Comparison of ENCODE assay signal across 26 cellular contexts in the genomic region with DNA sequence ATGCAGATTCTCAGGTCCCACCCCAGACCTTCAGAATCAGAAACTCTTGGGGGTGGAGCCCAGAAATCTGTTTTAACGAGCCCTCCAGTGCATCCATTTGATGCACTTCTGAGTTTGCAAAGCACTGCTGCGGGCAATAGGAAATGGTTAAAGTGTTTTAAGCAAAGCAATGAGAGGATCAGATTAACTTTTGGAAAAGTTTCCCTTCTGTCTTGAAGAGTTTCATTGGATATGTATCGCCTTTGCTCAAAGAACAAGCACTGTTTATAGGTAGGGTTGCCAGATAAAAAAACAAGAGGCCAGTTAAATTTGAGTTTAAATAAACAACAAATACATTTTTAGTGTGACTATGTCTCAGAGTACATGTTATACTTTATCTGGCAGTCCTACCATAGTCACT.
DNase-seq lines count a peak whose midpoint lies in the region; ATAC-seq, FAIRE-seq and TF ChIP-seq lines count a peak whose summit lies in the region.
"Had no signal": no experiment of that assay in that cellular context is flagged by ENCODE, and none has a peak within 500 bp of the region (broad histone marks: within the 10 kb centered on the region; RNA-seq: fewer than 3 reads in every experiment).

No MANE protein-coding gene starts in this region.

- no peak overlapping the region for H3K4me2 ChIP-seq in GM23248 (ENCODE audit: unreplicated experiment)
- H3K4me2 ChIP-seq in keratinocyte (ENCODE audit: control insufficient read depth, extremely low read depth, insufficient read depth, low read depth, low read length), result peak overlapping the region; percentile 20

- TF ChIP-seq CTCF in keratinocyte (optimal IDR thresholded peaks at IDR 0.05 in 1 of 3, IDR thresholded peaks at IDR 0.05 in 1 of 3, conservative IDR thresholded peaks at IDR 0.05 in 1 of 3; ENCODE audit: extremely low read depth in 1 of 3, insufficient read depth in 2 of 3, low read length in 3 of 3) (no peak), transverse colon (IDR thresholded peaks at IDR 0.05) (no peak), WTC11 (IDR thresholded peaks at IDR 0.05) (no peak)

- CTCF ChIA-PET in WTC11 (lab: Charles Lee), result interaction anchor here (1.5 kb wide), 1 partner anchor 20 kb away, joined by 6 read pairs; no protein-coding TSS in a partner anchor

- H3K9me2 ChIP-seq in GM23248 (ENCODE audit: insufficient read depth), result no peaks in the 10 kb centered on the region

- H3K4me3 ChIP-seq in GM23248 (no peak overlapping the region), keratinocyte (ENCODE audit: control insufficient read depth in 2 of 3, extremely low read depth in 1 of 3, insufficient read depth in 2 of 3, low read depth in 1 of 3, low read length in 3 of 3) (no peak overlapping the region), transverse colon (no peak overlapping the region)

- no peaks in the 10 kb centered on the region for H3K9me1 ChIP-seq in keratinocyte (ENCODE audit: control insufficient read depth, extremely low read depth, insufficient read depth, low read length)

- no peaks in the 10 kb centered on the region for H3K9me3 Mint-ChIP-seq in WTC11
- H3K9me3 Mint-ChIP-seq: CD8-positive, alpha-beta T cell; IgD-negative memory B cell had no signal

- H3K27me3 ChIP-seq in GM23248 (replicated peaks; ENCODE audit: insufficient read depth) (no peaks in the 10 kb centered on the region), keratinocyte (ENCODE audit: control insufficient read depth, extremely low read depth, insufficient read depth, low read length) (peaks cover 2% of the 10 kb centered on the region), transverse colon (peaks cover 1% of the 10 kb centered on the region)

- no peaks in the 10 kb centered on the region for H3K36me3 ChIP-seq in GM23248 (ENCODE audit: low read depth)
- no peaks in the 10 kb centered on the region for H3K36me3 ChIP-seq in keratinocyte (ENCODE audit: control insufficient read depth in 2 of 2, extremely low read depth in 1 of 2, insufficient read depth in 2 of 2, low read length in 2 of 2)
- H3K36me3 ChIP-seq in transverse colon, result no peaks in the 10 kb centered on the region

- H3K4me1 ChIP-seq in GM23248 (ENCODE audit: insufficient read depth) (peaks cover 22% of the 10 kb centered on the region), keratinocyte (ENCODE audit: control insufficient read depth, extremely low read depth, insufficient read depth, low read length) (peaks cover 48% of the 10 kb centered on the region), transverse colon (peaks cover 0 to 11% (median 0%) of the 10 kb centered on the region in 4 donors)

- dilution Hi-C loops in keratinocyte (cut with MboI; ENCODE audit: extremely low pct_ligation_motif_present, low sequenced_read_pairs), result no loop called here

- POLR2A ChIA-PET in WTC11 (lab: Charles Lee), result no interaction called here

- H4K20me1 ChIP-seq in GM23248 (ENCODE audit: insufficient read depth) (no peaks in the 10 kb centered on the region), keratinocyte (ENCODE audit: control insufficient read depth, extremely low read depth, insufficient read depth, low read length) (no peaks in the 10 kb centered on the region)

- H3K27me3 Mint-ChIP-seq in WTC11 (ENCODE audit: low read depth), result peaks cover 9% of the 10 kb centered on the region

- no peaks in the 10 kb centered on the region for H3K4me1 Mint-ChIP-seq in WTC11
- H3K4me1 Mint-ChIP-seq: IgD-negative memory B cell had no signal

- ATAC-seq in WTC11, result no peak
- ATAC-seq: CD8-positive, alpha-beta T cell; HCT116 had no signal

- in situ Hi-C loops in GM23248 (cut with MboI), result no loop called here
- in situ Hi-C loops in transverse colon (cut with MboI; ENCODE audit: low pct_ligation_motif_present in 1 of 4, low pct_unique_long_range_greater_than_20kb in 1 of 4, low sequenced_read_pairs in 3 of 4), result no loop called here

- H3K9me3 ChIP-seq in GM23248 (ENCODE audit: low read depth), result no peaks in the 10 kb centered on the region
- H3K9me3 ChIP-seq in keratinocyte (ENCODE audit: control insufficient read depth, low read depth, low read length), result no peaks in the 10 kb centered on the region
- H3K9me3 ChIP-seq in transverse colon, result no peaks in the 10 kb centered on the region

- H3K27ac ChIP-seq in GM23248, result peak overlapping the region; percentile 17
- peak overlapping the region; percentile 46 for H3K27ac ChIP-seq in epithelial cell of prostate
- peak overlapping the region; percentile 64 for H3K27ac ChIP-seq in keratinocyte (ENCODE audit: control insufficient read depth, insufficient read depth, low read length)
- H3K27ac ChIP-seq in transverse colon, result peak overlapping the region; percentile 21 to 58 (median 48)

- no peaks in the 10 kb centered on the region for H3K36me3 Mint-ChIP-seq in WTC11
- H3K36me3 Mint-ChIP-seq: CD8-positive, alpha-beta T cell; IgD-negative memory B cell had no signal

- no peaks in the 10 kb centered on the region for H3K79me2 ChIP-seq in GM23248 (ENCODE audit: insufficient read depth)
- H3K79me2 ChIP-seq in keratinocyte (ENCODE audit: control insufficient read depth, insufficient read depth, low read length), result no peaks in the 10 kb centered on the region

- no peak for TF ChIP-seq EP300 in transverse colon (IDR thresholded peaks at IDR 0.05; ENCODE audit: low read depth)

- DNase-seq in GM23248 (no peak), epithelial cell of prostate (ENCODE audit: low read depth, low spot score) (no peak), keratinocyte (ENCODE audit: low read depth, low spot score) (no peak), transverse colon (no peak), WTC11 (ENCODE audit: low spot score) (no peak), T-helper 2 cell (no peak)
- no peak for DNase-seq in activated CD4-positive, CD25-positive, alpha-beta regulatory T cell (lab: John Stamatoyannopoulos, UW)
- DNase-seq: 8988T; AML-193; C1 segment of cervical spinal cord; CD8-positive, alpha-beta T cell; DND-41; GOT3; NCI-H1694; NCI-H2081; NCI-H2171; NCI-H345; NCI-H524; NCI-H774; NK-92 treated with Interleukin-12 subunit alpha and Interleukin-12 subunit beta, amount 100 ng/mL, for 24 hours; OCI-M1; RPMI8226; SHP77 had no signal

- intact Hi-C loops in transverse colon (cut with DNase I; ENCODE audit: low total_unique reads), result no loop called here

- TF ChIP-seq POLR2A in transverse colon (IDR thresholded peaks at IDR 0.05), result no peak

- H3K4me3 Mint-ChIP-seq in WTC11, result no peak overlapping the region
- H3K4me3 Mint-ChIP-seq: CD8-positive, alpha-beta T cell; IgD-negative memory B cell had no signal

- H2AFZ ChIP-seq in GM23248 (no peak overlapping the region), keratinocyte (ENCODE audit: control insufficient read depth, low read length) (no peak overlapping the region)

- no peak overlapping the region for H3K27ac Mint-ChIP-seq in WTC11
- H3K27ac Mint-ChIP-seq: CD8-positive, alpha-beta T cell; IgD-negative memory B cell had no signal

- H3K9ac ChIP-seq in GM23248, result no peak overlapping the region
- H3K9ac ChIP-seq in keratinocyte (ENCODE audit: control insufficient read depth, extremely low read depth, insufficient read depth, low read length), result peak overlapping the region; percentile 62

- FAIRE-seq in keratinocyte (lab: Jason Lieb, UNC), result no peak
- FAIRE-seq: GM18507 had no signal

- peaks cover 4% of the 10 kb centered on the region; the same call in 1 of the 2 replicates for H3F3A ChIP-seq in GM23248 (ENCODE audit: insufficient read depth)

- 63 to 70% methylated on average over 3 of the region's 3 CpGs for WGBS in GM23248 (ENCODE audit: low coverage in 1 of 2, low lambda C conversion rate in 2 of 2, missing lambda C conversion rate in 2 of 2), 2 experiments
- 52 to 70% methylated on average over 2 to 3 of the region's 3 CpGs for WGBS in transverse colon (ENCODE audit: low coverage in 1 of 2), 2 donors

TF ChIP-seq in WTC11, 78 proteins besides CTCF, POLR2A, EP300 and RAD21 (continues in another document):
- TF ChIP-seq ZNF317 (CRISPR knock-in tag; IDR thresholded peaks at IDR 0.05; ENCODE audit: borderline replicate concordance, low read depth) (no peak), SP1 (CRISPR knock-in tag; conservative IDR thresholded peaks at IDR 0.05) (no peak), GRHL2 (CRISPR knock-in tag; IDR thresholded peaks at IDR 0.05; ENCODE audit: insufficient replicate concordance, severe bottlenecking) (no peak)
- TF ChIP-seq, protein P1, sequence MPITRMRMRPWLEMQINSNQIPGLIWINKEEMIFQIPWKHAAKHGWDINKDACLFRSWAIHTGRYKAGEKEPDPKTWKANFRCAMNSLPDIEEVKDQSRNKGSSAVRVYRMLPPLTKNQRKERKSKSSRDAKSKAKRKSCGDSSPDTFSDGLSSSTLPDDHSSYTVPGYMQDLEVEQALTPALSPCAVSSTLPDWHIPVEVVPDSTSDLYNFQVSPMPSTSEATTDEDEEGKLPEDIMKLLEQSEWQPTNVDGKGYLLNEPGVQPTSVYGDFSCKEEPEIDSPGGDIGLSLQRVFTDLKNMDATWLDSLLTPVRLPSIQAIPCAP (CRISPR knock-in tag; IDR thresholded peaks at IDR 0.05), result no peak
- TF ChIP-seq, protein P2, sequence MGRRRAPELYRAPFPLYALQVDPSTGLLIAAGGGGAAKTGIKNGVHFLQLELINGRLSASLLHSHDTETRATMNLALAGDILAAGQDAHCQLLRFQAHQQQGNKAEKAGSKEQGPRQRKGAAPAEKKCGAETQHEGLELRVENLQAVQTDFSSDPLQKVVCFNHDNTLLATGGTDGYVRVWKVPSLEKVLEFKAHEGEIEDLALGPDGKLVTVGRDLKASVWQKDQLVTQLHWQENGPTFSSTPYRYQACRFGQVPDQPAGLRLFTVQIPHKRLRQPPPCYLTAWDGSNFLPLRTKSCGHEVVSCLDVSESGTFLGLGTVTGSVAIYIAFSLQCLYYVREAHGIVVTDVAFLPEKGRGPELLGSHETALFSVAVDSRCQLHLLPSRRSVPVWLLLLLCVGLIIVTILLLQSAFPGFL (CRISPR knock-in tag; IDR thresholded peaks at IDR 0.05; ENCODE audit: borderline replicate concordance), result no peak
- TF ChIP-seq, protein P3, sequence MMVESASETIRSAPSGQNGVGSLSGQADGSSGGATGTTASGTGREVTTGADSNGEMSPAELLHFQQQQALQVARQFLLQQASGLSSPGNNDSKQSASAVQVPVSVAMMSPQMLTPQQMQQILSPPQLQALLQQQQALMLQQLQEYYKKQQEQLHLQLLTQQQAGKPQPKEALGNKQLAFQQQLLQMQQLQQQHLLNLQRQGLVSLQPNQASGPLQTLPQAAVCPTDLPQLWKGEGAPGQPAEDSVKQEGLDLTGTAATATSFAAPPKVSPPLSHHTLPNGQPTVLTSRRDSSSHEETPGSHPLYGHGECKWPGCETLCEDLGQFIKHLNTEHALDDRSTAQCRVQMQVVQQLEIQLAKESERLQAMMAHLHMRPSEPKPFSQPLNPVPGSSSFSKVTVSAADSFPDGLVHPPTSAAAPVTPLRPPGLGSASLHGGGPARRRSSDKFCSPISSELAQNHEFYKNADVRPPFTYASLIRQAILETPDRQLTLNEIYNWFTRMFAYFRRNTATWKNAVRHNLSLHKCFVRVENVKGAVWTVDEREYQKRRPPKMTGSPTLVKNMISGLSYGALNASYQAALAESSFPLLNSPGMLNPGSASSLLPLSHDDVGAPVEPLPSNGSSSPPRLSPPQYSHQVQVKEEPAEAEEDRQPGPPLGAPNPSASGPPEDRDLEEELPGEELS (CRISPR knock-in tag; IDR thresholded peaks at IDR 0.05), result no peak
